Comparison of ENCODE assay signal across 22 cellular contexts in the genomic region with DNA sequence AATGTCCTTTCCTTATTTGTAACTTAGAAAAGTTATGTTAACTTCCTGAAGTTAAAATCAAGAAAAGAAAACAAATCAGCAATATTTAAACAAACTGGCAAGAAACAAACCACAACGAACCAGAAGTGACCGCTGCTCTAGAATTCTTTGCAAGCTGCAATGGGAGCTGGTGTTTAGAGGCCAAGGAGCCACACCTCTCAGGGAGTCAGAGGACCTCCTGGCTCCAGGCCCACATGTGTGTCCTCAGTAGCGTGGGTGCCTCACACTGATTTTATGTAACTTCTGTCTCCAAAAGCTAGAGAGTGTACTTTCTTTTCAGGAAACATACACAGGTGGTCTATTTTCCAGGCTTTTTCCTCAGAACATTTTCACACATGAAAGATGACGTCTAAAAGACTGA.
"Had no signal": no experiment of that assay in that cellular context is flagged by ENCODE, and none has a peak within 500 bp of the region (broad histone marks: within the 10 kb centered on the region; RNA-seq: fewer than 3 reads in every experiment).

No MANE protein-coding gene starts in this region.

- H3K4me1 ChIP-seq: left ventricle myocardium inferior, right lobe of liver, tibial nerve, vagina had no signal

- H3K27me3 ChIP-seq: ovary, right atrium auricular region, right lobe of liver, tibial nerve, vagina had no signal

- H3K36me3 ChIP-seq: left ventricle myocardium inferior, ovary, right atrium auricular region, right lobe of liver, tibial nerve, vagina had no signal

- DNase-seq: hypothalamus; immature natural killer cell; left ventricle myocardium inferior; midbrain; mucosa of descending colon; naive thymus-derived CD4-positive, alpha-beta T cell; ovary; right lobe of liver; stimulated activated CD4-positive, alpha-beta T cell treated with anti-CD3 and anti-CD28 coated beads, Interleukin-1b, Interleukin-23, amount 100 ng/mL, for 48 hours; stimulated activated CD4-positive, alpha-beta T cell treated with anti-CD3 and anti-CD28 coated beads, Interleukin-2, amount 100 ng/mL, for 48 hours; stimulated activated CD4-positive, alpha-beta T cell treated with anti-CD3 and anti-CD28 coated beads, Interleukin-4, amount 100 ng/mL, for 4 hours; stimulated activated CD8-positive, alpha-beta memory T cell treated with anti-CD3 and anti-CD28 coated beads, Interleukin-4, amount 100 ng/mL, for 48 hours; stimulated activated naive CD4-positive, alpha-beta T cell treated with Interleukin-2 at 50 U/mL for 16 hours; stimulated activated naive CD8-positive, alpha-beta T cell treated with anti-CD3 and anti-CD28 coated beads, Interleukin-15, amount 100 ng/mL, for 72 hours; substantia nigra had no signal

- H3K9me3 ChIP-seq: left ventricle myocardium inferior, ovary, right atrium auricular region, right lobe of liver, tibial nerve, vagina had no signal

- H3K27ac ChIP-seq: left ventricle myocardium inferior, ovary, right atrium auricular region, right lobe of liver, tibial nerve, vagina had no signal

- H3K4me3 ChIP-seq: left ventricle myocardium inferior, lung, mucosa of descending colon, ovary, right atrium auricular region, right lobe of liver, smooth muscle cell, tibial nerve, vagina had no signal

- H3K4me2 ChIP-seq: smooth muscle cell had no signal

- ATAC-seq: mucosa of descending colon; naive thymus-derived CD4-positive, alpha-beta T cell; natural killer cell treated with Interleukin-12 subunit alpha and Interleukin-12 subunit beta and Interleukin-15 and Interleukin-18, amount 100 ng/mL, for 72 hours; right lobe of liver; stimulated activated memory B cell treated with anti-CD40 and anti-IgM and Interleukin-4, amounts not matched to agents 10 μg/mL and 1 μg/mL and 100 μg/mL, for 72 hours; stimulated activated naive CD8-positive, alpha-beta T cell treated with anti-CD3 and anti-CD28 coated beads, Interleukin-15, amount 100 ng/mL, for 72 hours had no signal
